17 cellular contexts compared by ENCODE assay signal in the genomic region with DNA sequence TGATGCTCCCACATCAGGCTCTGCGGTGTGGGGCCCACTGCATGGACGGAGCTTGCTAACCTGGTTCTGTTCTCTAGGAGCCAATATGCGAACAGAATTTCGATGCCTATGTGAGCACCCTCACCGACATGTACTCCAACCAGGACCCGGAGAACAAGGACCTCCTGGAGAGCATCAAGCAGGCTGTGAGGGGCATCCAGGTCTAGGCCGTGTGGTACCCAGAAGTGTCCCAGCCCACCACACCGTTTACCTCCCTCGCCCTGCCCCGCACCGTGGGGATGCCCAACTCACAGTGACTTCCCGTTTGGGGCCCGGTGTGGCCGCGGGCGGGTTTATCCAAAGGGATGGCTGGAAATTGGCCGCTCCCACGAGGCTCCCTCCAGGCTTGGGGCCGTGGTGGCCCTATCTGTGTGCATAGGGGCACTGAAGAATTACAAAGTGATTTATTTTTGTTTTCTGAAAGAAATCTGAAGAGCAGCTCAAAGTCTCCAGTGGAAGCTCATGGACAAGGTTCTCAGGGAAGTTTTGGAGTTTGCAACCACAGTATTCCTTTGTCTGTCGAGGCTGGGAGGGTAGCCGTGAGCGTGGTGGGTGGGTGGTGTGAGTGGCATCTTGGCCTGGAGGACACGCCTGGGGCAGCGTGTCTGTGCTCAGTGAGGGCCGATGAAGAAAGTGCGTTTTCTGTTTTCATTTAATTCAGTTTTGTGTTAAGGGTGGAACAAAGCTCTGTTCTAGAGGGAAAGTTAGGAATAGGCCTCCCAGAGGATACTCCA. TPM values are rescaled to one million over a fixed set of nuclear protein-coding genes. Genes with fewer than 3 reads are reported as not detected.
DNase-seq lines count a peak whose midpoint lies in the region; ATAC-seq, FAIRE-seq and TF ChIP-seq lines count a peak whose summit lies in the region.
"Had no signal": no experiment of that assay in that cellular context is flagged by ENCODE, and none has a peak within 500 bp of the region (broad histone marks: within the 10 kb centered on the region; RNA-seq: fewer than 3 reads in every experiment).

No MANE protein-coding gene starts in this region.

- peaks cover 14% of the 10 kb centered on the region for H3K27me3 Mint-ChIP-seq in activated T-cell treated with anti-CD3 and anti-CD28 coated beads, Interleukin-2, amount 50 U/mL, for 24 hours

- no peak for TF ChIP-seq POLR2A in HepG2 (IDR thresholded peaks at IDR 0.05; ENCODE audit: insufficient read depth in 1 of 2, low read depth in 2 of 2, low read length in 2 of 2)

- H3K36me3 ChIP-seq in H7 (replicated peaks; ENCODE audit: control insufficient read depth, insufficient read depth, low read length) = no peaks in the 10 kb centered on the region
- no peaks in the 10 kb centered on the region for H3K36me3 ChIP-seq in HepG2 (replicated peaks in 1 of 2; ENCODE audit: control insufficient read depth in 1 of 2, insufficient read depth in 2 of 2, low read length in 2 of 2)
- H3K36me3 ChIP-seq in osteoblast (ENCODE audit: insufficient read depth, low read length) = no peaks in the 10 kb centered on the region

- H3K9me3 Mint-ChIP-seq in activated T-cell treated with anti-CD3 and anti-CD28 coated beads, Interleukin-2, amount 50 U/mL, for 24 hours = no peaks in the 10 kb centered on the region

- intact Hi-C loops in HepG2 (cut with micrococcal nuclease; ENCODE audit: unreplicated experiment) = no loop called here

- no peaks in the 10 kb centered on the region for H3K4me1 Mint-ChIP-seq in activated T-cell treated with anti-CD3 and anti-CD28 coated beads, Interleukin-2, amount 50 U/mL, for 24 hours (ENCODE audit: low read depth)
- H3K4me1 Mint-ChIP-seq: CD14-positive monocyte had no signal

- H2AFZ ChIP-seq in HepG2 (ENCODE audit: low read length) = no peak overlapping the region
- no peak overlapping the region for H2AFZ ChIP-seq in osteoblast (ENCODE audit: low read length)
- H2AFZ ChIP-seq: GM23248 had no signal

- ATAC-seq in HepG2 (no peak), HG02571 (IDR thresholded peaks at IDR 0.05; ENCODE audit: unreplicated experiment) (no peak)

- TF ChIP-seq CTCF in HepG2 (CRISPR knock-in tag; IDR thresholded peaks at IDR 0.05) (no peak), osteoblast (IDR thresholded peaks at IDR 0.05; ENCODE audit: extremely low read depth, low read depth, low read length) (no peak)

- CTCF ChIA-PET in HepG2 (lab: Yijun Ruan, JAX; ENCODE audit: low intra/inter-chr PET ratio, low total read pairs) = interaction anchor here (2.9 kb wide), 1 partner anchor 45 kb away, joined by 9 read pairs; no protein-coding TSS in a partner anchor

- H3K27ac ChIP-seq in HepG2 (ENCODE audit: extremely low read length, insufficient read depth, low read length) (no peak overlapping the region), osteoblast (ENCODE audit: low read depth, low read length) (no peak overlapping the region)
- H3K27ac ChIP-seq: GM23248 had no signal

- no peak overlapping the region for H3K27ac Mint-ChIP-seq in activated T-cell treated with anti-CD3 and anti-CD28 coated beads, Interleukin-2, amount 50 U/mL, for 24 hours

- H4K20me1 ChIP-seq in HepG2 (ENCODE audit: insufficient read depth, low read length) (no peaks in the 10 kb centered on the region), osteoblast (ENCODE audit: insufficient read depth, low read length) (no peaks in the 10 kb centered on the region)

- peak; percentile 14 for DNase-seq in activated T-cell treated with anti-CD3 and anti-CD28 coated beads, Interleukin-2, amount 50 U/mL, for 24 hours
- DNase-seq in activated T-cell treated with anti-CD3 and anti-CD28 coated beads, Interleukin-2, amount 50 U/mL, for 48 hours = no peak
- DNase-seq in H7 (peak; percentile 40), HepG2 (ENCODE audit: low spot score) (no peak), osteoblast (ENCODE audit: insufficient read length, low spot score, missing footprints) (peak; percentile 68), nucleus accumbens (lab: John Stamatoyannopoulos, UW) (no peak), NCI-H69 (lab: John Stamatoyannopoulos, UW) (no peak)
- DNase-seq: 8988T, GM23248, HCEC 1CT, NCI-H1436, NCI-H1930, NCI-H226, NCI-H524 had no signal

- H3K79me2 ChIP-seq in HepG2 (ENCODE audit: insufficient read depth, low read length) (no peaks in the 10 kb centered on the region), osteoblast (ENCODE audit: insufficient read depth, low read length) (no peaks in the 10 kb centered on the region)

- 89% methylated on average over 26 of the region's 26 CpGs for WGBS in HepG2 (ENCODE audit: low lambda C conversion rate)

- H3K4me3 ChIP-seq in H7 (ENCODE audit: insufficient read depth, low read depth, low read length) (no peak overlapping the region), HepG2 (replicated peaks in 1 of 3; ENCODE audit: insufficient read depth in 1 of 3, low read depth in 2 of 3, low read length in 3 of 3) (no peak overlapping the region), osteoblast (ENCODE audit: insufficient read depth, low read length) (no peak overlapping the region)
- H3K4me3 ChIP-seq: GM23248 had no signal

- no peak overlapping the region for H3K9ac ChIP-seq in HepG2 (ENCODE audit: insufficient read depth, low read depth, low read length)
- H3K9ac ChIP-seq: GM23248 had no signal

- no peaks in the 10 kb centered on the region for H3K9me3 ChIP-seq in HepG2 (ENCODE audit: low read length)
- no peaks in the 10 kb centered on the region for H3K9me3 ChIP-seq in osteoblast (ENCODE audit: low read depth, low read length)

- POLR2A ChIA-PET in HepG2 (lab: Yijun Ruan, JAX) = interaction anchor here (9.6 kb wide), 1 partner anchor 14 kb away, joined by 157 read pairs; a partner anchor contains a TSS

- H3K36me3 Mint-ChIP-seq in activated T-cell treated with anti-CD3 and anti-CD28 coated beads, Interleukin-2, amount 50 U/mL, for 24 hours (ENCODE audit: low read depth) = no peaks in the 10 kb centered on the region
- H3K36me3 Mint-ChIP-seq: CD14-positive monocyte had no signal

- peaks cover 93% of the 10 kb centered on the region for H3K4me1 ChIP-seq in HepG2 (ENCODE audit: insufficient read depth, low read length)
- H3K4me1 ChIP-seq in osteoblast (ENCODE audit: insufficient read depth, low read length) = no peaks in the 10 kb centered on the region

- TF ChIP-seq RAD21 in HepG2 (CRISPR knock-in tag; IDR thresholded peaks at IDR 0.05) = no peak

- no TSS peak for BruUV-seq in HepG2 (replicated peaks; lab: Mats Ljungman, UMichigan)

- H3K4me2 ChIP-seq in HepG2 (ENCODE audit: low read depth, low read length) (no peak overlapping the region), osteoblast (ENCODE audit: insufficient read depth, low read length) (no peak overlapping the region)

- FAIRE-seq in HepG2 (lab: Jason Lieb, UNC) = no peak
- FAIRE-seq: G401.6 had no signal

- in situ Hi-C loops in HepG2 (cut with HindIII; ENCODE audit: extremely low pct_ligation_motif_present, low pct_unique_long_range_greater_than_20kb) = no loop called here

- H3K4me3 Mint-ChIP-seq in activated T-cell treated with anti-CD3 and anti-CD28 coated beads, Interleukin-2, amount 50 U/mL, for 24 hours = no peak overlapping the region
- H3K4me3 Mint-ChIP-seq: CD14-positive monocyte had no signal

- no peaks in the 10 kb centered on the region for H3K27me3 ChIP-seq in H7 (ENCODE audit: control insufficient read depth, insufficient read depth, low read length)
- H3K27me3 ChIP-seq in HepG2 (ENCODE audit: control insufficient read depth in 1 of 2, insufficient read depth in 2 of 2, low read length in 2 of 2) = peaks cover 0 to 3% of the 10 kb centered on the region in 2 experiments; a peak in 1 of 5 replicates
- H3K27me3 ChIP-seq in osteoblast (ENCODE audit: insufficient read depth, low read length) = peaks cover 9% of the 10 kb centered on the region

- TF ChIP-seq EP300 in HepG2 (IDR thresholded peaks at IDR 0.05; ENCODE audit: low read depth in 2 of 2, low read length in 2 of 2) (no peak), HepG2 (CRISPR knock-in tag; IDR thresholded peaks at IDR 0.05; ENCODE audit: borderline replicate concordance) (no peak)

TF ChIP-seq in HepG2, 621 proteins besides CTCF, POLR2A, EP300 and RAD21 (continues in another document):
- TF ChIP-seq ZNF775 (CRISPR knock-in tag; IDR thresholded peaks at IDR 0.05; ENCODE audit: borderline replicate concordance) = no peak
- TF ChIP-seq SOX5 (CRISPR knock-in tag; IDR thresholded peaks at IDR 0.05; ENCODE audit: borderline replicate concordance) = no peak
- TF ChIP-seq ZBTB38 (CRISPR knock-in tag; IDR thresholded peaks at IDR 0.05) = peak; percentile 71; the same call in 1 of the 2 replicates
- TF ChIP-seq ESRRA (CRISPR knock-in tag; IDR thresholded peaks at IDR 0.05; ENCODE audit: low read depth) = no peak
- no peak for TF ChIP-seq ZNF382 (CRISPR knock-in tag; IDR thresholded peaks at IDR 0.05; ENCODE audit: borderline replicate concordance)
- TF ChIP-seq ZNF10 (CRISPR knock-in tag; IDR thresholded peaks at IDR 0.05; ENCODE audit: borderline replicate concordance, low read depth) = no peak
- no peak for TF ChIP-seq SETDB1 (CRISPR knock-in tag; IDR thresholded peaks at IDR 0.05; ENCODE audit: borderline replicate concordance)
- no peak for TF ChIP-seq KDM3A (CRISPR knock-in tag; IDR thresholded peaks at IDR 0.05; ENCODE audit: low read depth)

RNA-seq across cellular contexts. Expression of a gene that starts 15.1 kb away (rescaled TPM):
- 38.0 and 57.6 TPM in 2 replicates for total RNA-seq in H7 (2014; rRNA removed; shearing (Covaris generic))
- total RNA-seq in HepG2 (2016; rRNA removed; fragmentation: Illumina TruSeq; extraction: Trizol) (47.0 and 50.5 TPM in 2 replicates), osteoblast (51.0 and 59.4 TPM in 2 replicates)
- 5.3 and 6.4 TPM in 2 replicates for total RNA-seq in HepG2 (2016; cell fraction: cytosol; rRNA removed; fragmentation: Illumina TruSeq; extraction: Trizol; ENCODE audit: low read depth)
- total RNA-seq in HepG2 (2016; cell fraction: insoluble cytoplasmic fraction; rRNA removed; fragmentation: Illumina TruSeq; extraction: Trizol) = 44.0 and 57.6 TPM in 2 replicates
- 23.6 and 27.0 TPM in 2 replicates for total RNA-seq in HepG2 (2016; cell fraction: membrane; rRNA removed; fragmentation: Illumina TruSeq; extraction: Trizol)
- total RNA-seq in HepG2 (2016; cell fraction: nucleus; rRNA removed; fragmentation: Illumina TruSeq; extraction: Trizol) = 52.1 and 60.5 TPM in 2 replicates
- polyA plus RNA-seq in HepG2 (2011; rRNA removed) = 66.3 and 76.9 TPM in 2 replicates
- polyA plus RNA-seq in HepG2 (2011; cell fraction: cytosol; rRNA removed) = 40.5 and 52.8 TPM in 2 replicates
- polyA plus RNA-seq in HepG2 (2011; cell fraction: nucleus; rRNA removed) = 117 and 148 TPM in 2 replicates
- 58.6 and 62.1 TPM in 2 replicates for polyA plus RNA-seq in HepG2 (2012)
- 1.5 and 2.4 TPM in 2 replicates for polyA plus RNA-seq in HepG2 (2016; cell fraction: cytosol; fragmentation: Illumina TruSeq; extraction: Trizol; ENCODE audit: low read depth)
- polyA plus RNA-seq in HepG2 (2016; cell fraction: insoluble cytoplasmic fraction; fragmentation: Illumina TruSeq; extraction: Trizol; ENCODE audit: low read depth) = 41.2 and 44.9 TPM in 2 replicates
- 10.2 and 12.5 TPM in 2 replicates for polyA plus RNA-seq in HepG2 (2016; cell fraction: membrane; fragmentation: Illumina TruSeq; extraction: Trizol; ENCODE audit: low read depth)
- polyA plus RNA-seq in HepG2 (2016; cell fraction: nucleus; fragmentation: Illumina TruSeq; extraction: Trizol; ENCODE audit: insufficient read depth, low read depth) = 134 and 146 TPM in 2 replicates
- 20.0 and 41.6 TPM in 2 replicates for polyA minus RNA-seq in HepG2 (2011; rRNA and poly(A)+ RNA removed; ENCODE audit: low replicate concordance)
- polyA minus RNA-seq in HepG2 (2011; cell fraction: cytosol; rRNA and poly(A)+ RNA removed) = 36.8 and 46.1 TPM in 2 replicates
- 78.9 and 107 TPM in 2 replicates for polyA minus RNA-seq in HepG2 (2011; cell fraction: nucleus; rRNA and poly(A)+ RNA removed)

Comparison
In these comparisons a context has a peak if more than half of its experiments do, and no peak if none do; other contexts are left out.
1. DNase-seq: peak in activated T-cell treated with anti-CD3 and anti-CD28 coated beads, Interleukin-2, amount 50 U/mL, for 24 hours (single experiment), H7 (single experiment) and osteoblast (single experiment); none in activated T-cell treated with anti-CD3 and anti-CD28 coated beads, Interleukin-2, amount 50 U/mL, for 48 hours (0 of 2), HepG2 (single experiment), nucleus accumbens (0 of 56) and NCI-H69 (single experiment).